1 cellular context compared by ENCODE assay signal in genomic region chr7:108623220-108623619, GRCh38.
TF ChIP-seq lines count a peak whose summit lies in the region.

No MANE protein-coding gene starts in this region.

TF ChIP-seq in GM12878, 131 proteins besides CTCF, POLR2A, EP300 and RAD21 (continued from another document and continues in another):
- TF ChIP-seq, protein P1, sequence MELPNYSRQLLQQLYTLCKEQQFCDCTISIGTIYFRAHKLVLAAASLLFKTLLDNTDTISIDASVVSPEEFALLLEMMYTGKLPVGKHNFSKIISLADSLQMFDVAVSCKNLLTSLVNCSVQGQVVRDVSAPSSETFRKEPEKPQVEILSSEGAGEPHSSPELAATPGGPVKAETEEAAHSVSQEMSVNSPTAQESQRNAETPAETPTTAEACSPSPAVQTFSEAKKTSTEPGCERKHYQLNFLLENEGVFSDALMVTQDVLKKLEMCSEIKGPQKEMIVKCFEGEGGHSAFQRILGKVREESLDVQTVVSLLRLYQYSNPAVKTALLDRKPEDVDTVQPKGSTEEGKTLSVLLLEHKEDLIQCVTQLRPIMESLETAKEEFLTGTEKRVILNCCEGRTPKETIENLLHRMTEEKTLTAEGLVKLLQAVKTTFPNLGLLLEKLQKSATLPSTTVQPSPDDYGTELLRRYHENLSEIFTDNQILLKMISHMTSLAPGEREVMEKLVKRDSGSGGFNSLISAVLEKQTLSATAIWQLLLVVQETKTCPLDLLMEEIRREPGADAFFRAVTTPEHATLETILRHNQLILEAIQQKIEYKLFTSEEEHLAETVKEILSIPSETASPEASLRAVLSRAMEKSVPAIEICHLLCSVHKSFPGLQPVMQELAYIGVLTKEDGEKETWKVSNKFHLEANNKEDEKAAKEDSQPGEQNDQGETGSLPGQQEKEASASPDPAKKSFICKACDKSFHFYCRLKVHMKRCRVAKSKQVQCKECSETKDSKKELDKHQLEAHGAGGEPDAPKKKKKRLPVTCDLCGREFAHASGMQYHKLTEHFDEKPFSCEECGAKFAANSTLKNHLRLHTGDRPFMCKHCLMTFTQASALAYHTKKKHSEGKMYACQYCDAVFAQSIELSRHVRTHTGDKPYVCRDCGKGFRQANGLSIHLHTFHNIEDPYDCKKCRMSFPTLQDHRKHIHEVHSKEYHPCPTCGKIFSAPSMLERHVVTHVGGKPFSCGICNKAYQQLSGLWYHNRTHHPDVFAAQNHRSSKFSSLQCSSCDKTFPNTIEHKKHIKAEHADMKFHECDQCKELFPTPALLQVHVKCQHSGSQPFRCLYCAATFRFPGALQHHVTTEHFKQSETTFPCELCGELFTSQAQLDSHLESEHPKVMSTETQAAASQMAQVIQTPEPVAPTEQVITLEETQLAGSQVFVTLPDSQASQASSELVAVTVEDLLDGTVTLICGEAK (IDR thresholded peaks at IDR 0.05; ENCODE audit: borderline replicate concordance) = no peak
- TF ChIP-seq ZBTB33 (IDR thresholded peaks at IDR 0.05) (no peak), MXI1 (IDR thresholded peaks at IDR 0.05; ENCODE audit: low read depth, low read length) (no peak), MTA3 (IDR thresholded peaks at IDR 0.05; ENCODE audit: borderline replicate concordance, low read length) (0 out of 2 replicates have a peak, but pooled peaks have one; percentile 35), SP1 (IDR thresholded peaks at IDR 0.05; ENCODE audit: low read depth, low read length) (no peak), MEF2B (IDR thresholded peaks at IDR 0.05; ENCODE audit: partially characterized antibody, poor library complexity, severe bottlenecking) (peak; percentile 61), NFYA (IDR thresholded peaks at IDR 0.05; ENCODE audit: borderline replicate concordance, low read depth, low read length) (no peak), PRDM15 (CRISPR knock-in tag; IDR thresholded peaks at IDR 0.05) (no peak), RFX5 (IDR thresholded peaks at IDR 0.05; ENCODE audit: low read depth, low read length) (no peak), CEBPZ (IDR thresholded peaks at IDR 0.05; ENCODE audit: low read depth, low read length) (no peak), HDGF (IDR thresholded peaks at IDR 0.05) (no peak), ZNF687 (IDR thresholded peaks at IDR 0.05) (no peak), CUX1 (IDR thresholded peaks at IDR 0.05; ENCODE audit: insufficient replicate concordance, low read depth, low read length) (no peak), ZNF384 (IDR thresholded peaks at IDR 0.05; ENCODE audit: borderline replicate concordance, low read depth, low read length) (no peak), NR2F1 (conservative IDR thresholded peaks at IDR 0.05) (no peak), ELK1 (IDR thresholded peaks at IDR 0.05; ENCODE audit: low read depth, low read length) (no peak), ZNF217 (IDR thresholded peaks at IDR 0.05) (no peak), SUPT20H (IDR thresholded peaks at IDR 0.05; ENCODE audit: borderline replicate concordance, control insufficient read depth, low read depth, low read length) (no peak), ESRRA (IDR thresholded peaks at IDR 0.05; ENCODE audit: low read length) (no peak), SUZ12 (IDR thresholded peaks at IDR 0.05; ENCODE audit: unreplicated experiment) (no peak), RUNX3 (IDR thresholded peaks at IDR 0.05; ENCODE audit: low read length) (peak; percentile 82), STAT3 (IDR thresholded peaks at IDR 0.05; ENCODE audit: low read depth, low read length) (no peak), TARDBP (IDR thresholded peaks at IDR 0.05; ENCODE audit: borderline replicate concordance) (no peak), WRNIP1 (IDR thresholded peaks at IDR 0.05; ENCODE audit: borderline replicate concordance, low read depth, low read length) (no peak), IKZF2 (IDR thresholded peaks at IDR 0.05) (no peak), SIX5 (IDR thresholded peaks at IDR 0.05; ENCODE audit: low read depth, low read length, severe bottlenecking) (no peak)
- TF ChIP-seq, protein P2, sequence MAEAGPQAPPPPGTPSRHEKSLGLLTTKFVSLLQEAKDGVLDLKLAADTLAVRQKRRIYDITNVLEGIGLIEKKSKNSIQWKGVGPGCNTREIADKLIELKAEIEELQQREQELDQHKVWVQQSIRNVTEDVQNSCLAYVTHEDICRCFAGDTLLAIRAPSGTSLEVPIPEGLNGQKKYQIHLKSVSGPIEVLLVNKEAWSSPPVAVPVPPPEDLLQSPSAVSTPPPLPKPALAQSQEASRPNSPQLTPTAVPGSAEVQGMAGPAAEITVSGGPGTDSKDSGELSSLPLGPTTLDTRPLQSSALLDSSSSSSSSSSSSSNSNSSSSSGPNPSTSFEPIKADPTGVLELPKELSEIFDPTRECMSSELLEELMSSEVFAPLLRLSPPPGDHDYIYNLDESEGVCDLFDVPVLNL (IDR thresholded peaks at IDR 0.05; ENCODE audit: low read depth, low read length) = no peak
- TF ChIP-seq, protein P3, sequence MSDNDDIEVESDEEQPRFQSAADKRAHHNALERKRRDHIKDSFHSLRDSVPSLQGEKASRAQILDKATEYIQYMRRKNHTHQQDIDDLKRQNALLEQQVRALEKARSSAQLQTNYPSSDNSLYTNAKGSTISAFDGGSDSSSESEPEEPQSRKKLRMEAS (IDR thresholded peaks at IDR 0.05; ENCODE audit: low read depth, low read length) = no peak
